In genomic region chr7:140000666-140001268, GRCh38 we compare ENCODE assay signal across 29 cellular contexts.
"Had no signal": no experiment of that assay in that cellular context is flagged by ENCODE, and none has a peak within 500 bp of the region (broad histone marks: within the 10 kb centered on the region; RNA-seq: fewer than 3 reads in every experiment).

No MANE protein-coding gene starts in this region.

- H3K9me3 ChIP-seq: SJSA1 had no signal

- H3K27ac ChIP-seq: cardiac muscle cell, SJSA1 had no signal

- H3K36me3 ChIP-seq: cardiac muscle cell, SJSA1 had no signal

- H3K9me3 Mint-ChIP-seq: activated B cell treated with CpG ODN at 0.5 μM for 24 hours; activated CD4-positive, alpha-beta memory T cell treated with anti-CD3 and anti-CD28 coated beads, Interleukin-2, amount 10 ng/mL, durations not matched to agents 7 days and 5 days; activated naive CD4-positive, alpha-beta T cell treated with anti-CD3 and anti-CD28 coated beads for 36 hours; activated T-helper 17 cell treated with anti-CD3 and anti-CD28 coated beads, Interleukin-2, amount 50 U/mL, for 72 hours; T-helper 1 cell treated with Interleukin-12 subunit alpha and Interleukin-12 subunit beta and Interleukin-4 antibody, amounts not matched to agents 30 μg/mL and 1 μg/mL, for 36 hours had no signal

- FAIRE-seq: astrocyte, colon, RCC 7860 had no signal

- H3K27me3 ChIP-seq: cardiac muscle cell, SJSA1 had no signal

- H3K36me3 Mint-ChIP-seq: activated naive CD8-positive, alpha-beta T cell; brain had no signal

- H3K4me3 Mint-ChIP-seq: activated B cell treated with CpG ODN at 0.5 μM for 24 hours; activated CD4-positive, alpha-beta memory T cell treated with anti-CD3 and anti-CD28 coated beads, Interleukin-2, amount 10 ng/mL, durations not matched to agents 7 days and 5 days; activated naive CD4-positive, alpha-beta T cell treated with anti-CD3 and anti-CD28 coated beads for 36 hours; activated naive CD8-positive, alpha-beta T cell; activated T-helper 17 cell treated with anti-CD3 and anti-CD28 coated beads, Interleukin-2, amount 50 U/mL, for 72 hours; brain; T-helper 1 cell treated with Interleukin-12 subunit alpha and Interleukin-12 subunit beta and Interleukin-4 antibody, amounts not matched to agents 30 μg/mL and 1 μg/mL, for 36 hours had no signal

- H3K4me3 ChIP-seq: cardiac muscle cell, SJSA1 had no signal

- H3K4me1 ChIP-seq: SJSA1 had no signal

- H3K27ac Mint-ChIP-seq: activated B cell treated with CpG ODN at 0.5 μM for 24 hours; activated CD4-positive, alpha-beta memory T cell treated with anti-CD3 and anti-CD28 coated beads, Interleukin-2, amount 10 ng/mL, durations not matched to agents 7 days and 5 days; activated naive CD4-positive, alpha-beta T cell treated with anti-CD3 and anti-CD28 coated beads for 36 hours; activated naive CD8-positive, alpha-beta T cell; activated T-helper 17 cell treated with anti-CD3 and anti-CD28 coated beads, Interleukin-2, amount 50 U/mL, for 72 hours; brain; T-helper 1 cell treated with Interleukin-12 subunit alpha and Interleukin-12 subunit beta and Interleukin-4 antibody, amounts not matched to agents 30 μg/mL and 1 μg/mL, for 36 hours had no signal

- ATAC-seq: activated T-helper 17 cell treated with anti-CD3 and anti-CD28 coated beads, Interleukin-2, amount 50 U/mL, for 72 hours; PC-3; SK-N-SH treated with all-trans-retinoic acid at 6 μM for 48 hours had no signal

- H3K4me1 Mint-ChIP-seq: activated CD4-positive, alpha-beta memory T cell treated with anti-CD3 and anti-CD28 coated beads, Interleukin-2, amount 10 ng/mL, durations not matched to agents 7 days and 5 days; activated T-helper 17 cell treated with anti-CD3 and anti-CD28 coated beads, Interleukin-2, amount 50 U/mL, for 72 hours had no signal

- DNase-seq: activated B cell treated with CpG ODN at 0.5 μM for 24 hours; activated CD4-positive, alpha-beta memory T cell treated with anti-CD3 and anti-CD28 coated beads, Interleukin-2, amount 10 ng/mL, durations not matched to agents 7 days and 5 days; activated CD4-positive, alpha-beta T cell treated with anti-CD3 and anti-CD28 coated beads for 1 hour; activated CD4-positive, alpha-beta T cell treated with anti-CD3 and anti-CD28 coated beads, Interleukin-2, amount 50 U/mL, for 1 hour; activated gamma-delta T cell; activated naive CD4-positive, alpha-beta T cell treated with anti-CD3 and anti-CD28 coated beads for 36 hours; activated T-cell treated with anti-CD3 and anti-CD28 coated beads for 4 hours; activated T-cell treated with anti-CD3 and anti-CD28 coated beads, Interleukin-2, amount 50 U/mL, for 48 hours; amygdala; Karpas-422; NCI-H1105 treated with DMSO at 0.1 percent for 48 hours; NCI-H1436 treated with DMSO at 0.1 percent for 48 hours; NCI-H187 treated with DMSO at 0.1 percent for 48 hours; NCI-H2081 treated with DMSO at 0.1 percent for 48 hours; NCI-H510A treated with DMSO at 0.1 percent for 48 hours; NCI-H69; NK-92 treated with Interleukin-12 subunit alpha and Interleukin-12 subunit beta, amount 100 ng/mL, for 24 hours; PC-3; SHP77 had no signal

- H3K27me3 Mint-ChIP-seq: activated B cell treated with CpG ODN at 0.5 μM for 24 hours; activated CD4-positive, alpha-beta memory T cell treated with anti-CD3 and anti-CD28 coated beads, Interleukin-2, amount 10 ng/mL, durations not matched to agents 7 days and 5 days; activated naive CD8-positive, alpha-beta T cell; activated T-helper 17 cell treated with anti-CD3 and anti-CD28 coated beads, Interleukin-2, amount 50 U/mL, for 72 hours had no signal
